ENCODE assay signal across 8 cellular contexts in the genomic region with DNA sequence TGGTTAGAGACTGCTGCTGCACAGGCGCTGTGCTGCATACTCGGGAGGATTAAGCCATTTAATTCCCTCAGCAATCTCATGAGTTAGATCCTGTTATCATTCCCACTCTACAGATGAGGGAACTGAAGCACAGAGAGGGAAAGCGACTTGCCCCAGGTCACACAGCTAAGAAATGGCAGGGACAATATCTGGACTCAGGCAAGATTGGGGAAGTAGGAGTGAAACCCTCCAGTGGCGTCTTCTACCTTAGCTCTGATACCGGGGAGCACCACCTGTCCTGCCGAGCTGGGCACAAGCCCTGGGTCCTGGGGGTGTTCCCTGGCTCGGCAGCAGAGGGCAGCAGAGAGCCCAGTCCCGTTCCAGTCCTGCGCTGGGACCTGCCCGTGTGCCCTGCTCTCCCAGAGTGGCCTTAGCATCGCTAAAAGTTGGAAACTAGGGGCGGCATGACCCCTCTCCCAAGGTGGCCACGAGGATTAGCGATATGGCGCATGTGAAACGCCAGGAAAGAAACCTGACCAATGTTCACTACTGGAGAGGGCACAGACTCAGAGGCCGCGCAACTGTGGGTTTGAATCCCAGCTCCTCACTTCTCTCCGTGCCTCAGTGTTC. TPM values are rescaled to one million over a fixed set of nuclear protein-coding genes. Genes with fewer than 3 reads are reported as not detected.
A peak's percentile ranks its signal among the peaks of the same experiment; 100 is the strongest.
DNase-seq lines count a peak whose midpoint lies in the region; ATAC-seq and TF ChIP-seq lines count a peak whose summit lies in the region.

No MANE protein-coding gene starts in this region.

- DNase-seq in COLO829 (ENCODE audit: low spot score): peak; percentile 67
- peak; percentile 39 for DNase-seq in HFFc6
- DNase-seq in NCI-H82 treated with DMSO at 0.1 percent for 48 hours (lab: John Stamatoyannopoulos, UW; ENCODE audit: unreplicated experiment): peak; percentile 48
- peak; percentile 95 for DNase-seq in activated CD8-positive, alpha-beta memory T cell treated with anti-CD3 and anti-CD28 coated beads for 24 hours
- DNase-seq in endothelial cell (ENCODE audit: low spot score): peak; percentile 95
- peak; percentile 55 to 87 (median 78) for DNase-seq in naive thymus-derived CD8-positive, alpha-beta T cell
- peak; percentile 82 to 84 for DNase-seq in stimulated activated naive CD8-positive, alpha-beta T cell treated with anti-CD3 and anti-CD28 coated beads, Interleukin-15, amount 100 ng/mL, for 72 hours
- DNase-seq in cortex of kidney (lab: John Stamatoyannopoulos, UW): no peak

- H3K36me3 Mint-ChIP-seq in HFFc6 (ENCODE audit: low read depth): no peaks in the 10 kb centered on the region; the same call in 1 of the 2 replicates
- no peaks in the 10 kb centered on the region for H3K36me3 Mint-ChIP-seq in endothelial cell (ENCODE audit: low read depth, unreplicated experiment)
- H3K36me3 Mint-ChIP-seq in naive thymus-derived CD8-positive, alpha-beta T cell: no peaks in the 10 kb centered on the region

- H3K9me3 Mint-ChIP-seq in HFFc6 (0 out of 2 replicates have a peak, but pooled peaks cover 4% of the 10 kb centered on the region), endothelial cell (ENCODE audit: unreplicated experiment) (no peaks in the 10 kb centered on the region)
- no peaks in the 10 kb centered on the region for H3K9me3 Mint-ChIP-seq in naive thymus-derived CD8-positive, alpha-beta T cell
- H3K9me3 Mint-ChIP-seq in stimulated activated naive CD8-positive, alpha-beta T cell treated with anti-CD3 and anti-CD28 coated beads, Interleukin-15, amount 100 ng/mL, for 72 hours: no peaks in the 10 kb centered on the region

- TF ChIP-seq CTCF in HFFc6 (IDR thresholded peaks at IDR 0.05) (peak; percentile 93), endothelial cell (IDR thresholded peaks at IDR 0.05; ENCODE audit: unreplicated experiment) (peak; percentile 83)

- POLR2A ChIA-PET in naive thymus-derived CD8-positive, alpha-beta T cell (lab: Charles Lee): interaction anchor here (0.6 to 2.3 kb wide), 15 partner anchors 9 to 881 kb away, joined by 3 to 21 read pairs (median 4); a partner anchor contains a TSS

- ATAC-seq in naive thymus-derived CD8-positive, alpha-beta T cell: peak; percentile 40 to 45
- ATAC-seq in stimulated activated naive CD8-positive, alpha-beta T cell treated with anti-CD3 and anti-CD28 coated beads, Interleukin-15, amount 100 ng/mL, for 72 hours: peak; percentile 53

- H3K4me3 Mint-ChIP-seq in HFFc6: no peak overlapping the region
- no peak overlapping the region for H3K4me3 Mint-ChIP-seq in endothelial cell (ENCODE audit: unreplicated experiment)
- H3K4me3 Mint-ChIP-seq in naive thymus-derived CD8-positive, alpha-beta T cell: peak overlapping the region in 8 of 10 donors; percentile 8 to 86 (median 39)
- no peak overlapping the region for H3K4me3 Mint-ChIP-seq in stimulated activated naive CD8-positive, alpha-beta T cell treated with anti-CD3 and anti-CD28 coated beads, Interleukin-15, amount 100 ng/mL, for 72 hours

- H3K4me1 Mint-ChIP-seq in HFFc6 (ENCODE audit: low read depth) (peaks cover 33% of the 10 kb centered on the region), endothelial cell (ENCODE audit: unreplicated experiment) (peaks cover 13% of the 10 kb centered on the region)
- peaks cover 14 to 40% (median 37%) of the 10 kb centered on the region in 4 donors for H3K4me1 Mint-ChIP-seq in naive thymus-derived CD8-positive, alpha-beta T cell
- H3K4me1 Mint-ChIP-seq in stimulated activated naive CD8-positive, alpha-beta T cell treated with anti-CD3 and anti-CD28 coated beads, Interleukin-15, amount 100 ng/mL, for 72 hours: peaks cover 43% of the 10 kb centered on the region

- H3K27me3 Mint-ChIP-seq in HFFc6 (ENCODE audit: insufficient read depth): peaks cover 10% of the 10 kb centered on the region
- peaks cover 25% of the 10 kb centered on the region for H3K27me3 Mint-ChIP-seq in endothelial cell (ENCODE audit: unreplicated experiment)
- peaks cover 0 to 12% (median 0%) of the 10 kb centered on the region in 5 donors for H3K27me3 Mint-ChIP-seq in naive thymus-derived CD8-positive, alpha-beta T cell
- H3K27me3 Mint-ChIP-seq in stimulated activated naive CD8-positive, alpha-beta T cell treated with anti-CD3 and anti-CD28 coated beads, Interleukin-15, amount 100 ng/mL, for 72 hours: peaks cover 30% of the 10 kb centered on the region

- H3K27ac Mint-ChIP-seq in HFFc6: no peak overlapping the region
- no peak overlapping the region for H3K27ac Mint-ChIP-seq in endothelial cell (ENCODE audit: unreplicated experiment)
- H3K27ac Mint-ChIP-seq in naive thymus-derived CD8-positive, alpha-beta T cell: peak overlapping the region in 1 of 10 donors; percentile 8
- no peak overlapping the region for H3K27ac Mint-ChIP-seq in stimulated activated naive CD8-positive, alpha-beta T cell treated with anti-CD3 and anti-CD28 coated beads, Interleukin-15, amount 100 ng/mL, for 72 hours

RNA-seq across cellular contexts. Expression of a gene that starts 20.5 kb away (rescaled TPM):
- 10 to 100 TPM; 46.2 to 49.5 (median 47.1) TPM for total RNA-seq in HFFc6 (2021; fragmentation: NEBNext Ultra II Directional; extraction: Animal tissue kit (Norgen Biotek cat#: 25700))
- total RNA-seq in endothelial cell (ENCODE audit: unreplicated experiment): 165 TPM
- 10 to 100 TPM; 72.2 to 77.7 TPM for total RNA-seq in naive thymus-derived CD8-positive, alpha-beta T cell
- 10 to 100 TPM; 20.5 to 32.0 (median 28.2) TPM for polyA plus RNA-seq in naive thymus-derived CD8-positive, alpha-beta T cell

RNA-seq across cellular contexts. Expression of a gene that starts 21.9 kb away (rescaled TPM):
- under 1 TPM; 0.21 to 0.88 (median 0.60) TPM for total RNA-seq in HFFc6 (2021; fragmentation: NEBNext Ultra II Directional; extraction: Animal tissue kit (Norgen Biotek cat#: 25700))
- 3.0 TPM for total RNA-seq in endothelial cell (ENCODE audit: unreplicated experiment)
- 10 to 100 TPM; 21.4 to 21.5 TPM for total RNA-seq in naive thymus-derived CD8-positive, alpha-beta T cell
- under 1 TPM in 1 of 3 donors, not detected in 2; 0.15 TPM for polyA plus RNA-seq in naive thymus-derived CD8-positive, alpha-beta T cell

RNA-seq across cellular contexts. Expression of a gene that starts 34.3 kb away (rescaled TPM):
- under 1 TPM; 0.33 to 0.90 (median 0.51) TPM for total RNA-seq in HFFc6 (2021; fragmentation: NEBNext Ultra II Directional; extraction: Animal tissue kit (Norgen Biotek cat#: 25700))
- total RNA-seq in endothelial cell (ENCODE audit: unreplicated experiment): 0.95 TPM
- total RNA-seq in naive thymus-derived CD8-positive, alpha-beta T cell: 1 to 10 TPM; 2.7 to 2.9 TPM
- polyA plus RNA-seq in naive thymus-derived CD8-positive, alpha-beta T cell: under 1 TPM in 2 of 3 donors, not detected in 1; 0.39 to 0.42 TPM

RNA-seq across cellular contexts. Expression of a gene that starts 43.9 kb away (rescaled TPM):
- total RNA-seq in HFFc6 (2021; fragmentation: NEBNext Ultra II Directional; extraction: Animal tissue kit (Norgen Biotek cat#: 25700)): 10 to 100 TPM; 36.2 to 53.5 (median 41.7) TPM
- 38.4 TPM for total RNA-seq in endothelial cell (ENCODE audit: unreplicated experiment)
- 10 to 100 TPM; 39.1 to 41.2 TPM for total RNA-seq in naive thymus-derived CD8-positive, alpha-beta T cell
- polyA plus RNA-seq in naive thymus-derived CD8-positive, alpha-beta T cell: 10 to 100 TPM; 32.9 to 59.9 (median 40.3) TPM

Comparison
In these comparisons a context has a peak if more than half of its experiments do, and no peak if none do; other contexts are left out.
1. H3K4me3 Mint-ChIP-seq: peak in naive thymus-derived CD8-positive, alpha-beta T cell (8 of 10); none in HFFc6 (single experiment), endothelial cell (single experiment) and stimulated activated naive CD8-positive, alpha-beta T cell treated with anti-CD3 and anti-CD28 coated beads, Interleukin-15, amount 100 ng/mL, for 72 hours (0 of 2).